8 cellular contexts compared by ENCODE assay signal in genomic region chrX:68499543-68499942, GRCh38. TPM values are rescaled to one million over a fixed set of nuclear protein-coding genes. Genes with fewer than 3 reads are reported as not detected.
A peak's percentile ranks its signal among the peaks of the same experiment; 100 is the strongest.
DNase-seq lines count a peak whose midpoint lies in the region; FAIRE-seq and TF ChIP-seq lines count a peak whose summit lies in the region.
"Not testable (repeated sequence)": the region's sequence is repeated elsewhere in the genome, so short reads cannot be mapped to it uniquely, and the experiment has no call there.

No MANE protein-coding gene starts in this region.

- not testable (repeated sequence) for DNase-seq in astrocyte (ENCODE audit: low read depth); epithelial cell of proximal tubule (ENCODE audit: low read depth); kidney epithelial cell (ENCODE audit: low read depth)

- not testable (repeated sequence) for TF ChIP-seq CTCF in VCaP (conservative IDR thresholded peaks at IDR 0.05); astrocyte (IDR thresholded peaks at IDR 0.05; ENCODE audit: insufficient read depth, low read depth, low read length); epithelial cell of proximal tubule (conservative IDR thresholded peaks at IDR 0.05; ENCODE audit: low read depth, low read length); kidney epithelial cell (IDR thresholded peaks at IDR 0.05; ENCODE audit: insufficient read depth, low read length, poor library complexity, severe bottlenecking)

- peaks cover 0 to 13% (median 7%) of the 10 kb centered on the region in 10 experiments; a peak in 15 of 20 replicates for H3K4me1 ChIP-seq in BLaER1 treated with 17β-estradiol and CSF1 and Interleukin-3, amounts not matched to agents 10 nM and 100 nM
- not testable (repeated sequence) for H3K4me1 ChIP-seq in HUES64 (ENCODE audit: insufficient read depth, low read length); astrocyte (ENCODE audit: insufficient read depth, low read length); neuron (ENCODE audit: insufficient read depth, low read length)
- peaks cover 0 to 13% (median 9%) of the 10 kb centered on the region in 5 donors for H3K4me1 ChIP-seq in subcutaneous abdominal adipose tissue (ENCODE audit: control insufficient read depth in 5 of 5, insufficient read depth in 5 of 5, low read length in 5 of 5)

- peaks cover 57% of the 10 kb centered on the region for H3K79me2 ChIP-seq in astrocyte (ENCODE audit: insufficient read depth, low read length)

- not testable (repeated sequence) for H3K4me1 Mint-ChIP-seq in astrocyte (ENCODE audit: low read depth, unreplicated experiment)

- H4K20me1 ChIP-seq in BLaER1 treated with 17β-estradiol and CSF1 and Interleukin-3, amounts not matched to agents 10 nM and 100 nM: peaks cover 0 to 24% (median 11%) of the 10 kb centered on the region in 11 experiments; a peak in 11 of 22 replicates
- peaks cover 13% of the 10 kb centered on the region for H4K20me1 ChIP-seq in astrocyte (ENCODE audit: insufficient read depth, low read length)

- peak overlapping the region; percentile 56 to 80 (median 73) for H3K4me3 ChIP-seq in BLaER1 treated with 17β-estradiol and CSF1 and Interleukin-3, amounts not matched to agents 10 nM and 100 nM
- H3K4me3 ChIP-seq in HUES64 (ENCODE audit: low read length) (peak overlapping the region; percentile 98), astrocyte (ENCODE audit: insufficient read depth, low read depth, low read length) (peak overlapping the region; percentile 92), epithelial cell of proximal tubule (ENCODE audit: low read depth, low read length) (peak overlapping the region; percentile 80), kidney epithelial cell (ENCODE audit: low read depth, low read length) (peak overlapping the region; percentile 57), neuron (ENCODE audit: low read length) (peak overlapping the region; percentile 98), subcutaneous abdominal adipose tissue (ENCODE audit: low read depth in 1 of 5, low read length in 5 of 5) (peak overlapping the region; percentile 72 to 89 (median 82))

- peak overlapping the region; percentile 84 to 98 (median 90) for H3K9ac ChIP-seq in BLaER1 treated with 17β-estradiol and CSF1 and Interleukin-3, amounts not matched to agents 10 nM and 100 nM
- H3K9ac ChIP-seq in HUES64 (ENCODE audit: low read depth, low read length) (peak overlapping the region; percentile 97), astrocyte (ENCODE audit: low read length) (peak overlapping the region; percentile 99), subcutaneous abdominal adipose tissue (ENCODE audit: low read length in 5 of 5) (peak overlapping the region; percentile 44 to 95 (median 90))

- peak overlapping the region; percentile 96 for H3K27ac Mint-ChIP-seq in astrocyte (ENCODE audit: unreplicated experiment)

- FAIRE-seq in astrocyte (lab: Jason Lieb, UNC): not testable (repeated sequence)

- H3K4me2 ChIP-seq in BLaER1 treated with 17β-estradiol and CSF1 and Interleukin-3, amounts not matched to agents 10 nM and 100 nM: peak overlapping the region; percentile 55 to 86 (median 74)
- H3K4me2 ChIP-seq in astrocyte (ENCODE audit: low read length): peak overlapping the region; percentile 93

- peaks cover 0 to 13% (median 0%) of the 10 kb centered on the region in 11 experiments; a peak in 6 of 22 replicates for H3K36me3 ChIP-seq in BLaER1 treated with 17β-estradiol and CSF1 and Interleukin-3, amounts not matched to agents 10 nM and 100 nM
- H3K36me3 ChIP-seq in HUES64 (ENCODE audit: insufficient read depth, low read length): peaks cover 12% of the 10 kb centered on the region
- H3K36me3 ChIP-seq in astrocyte (ENCODE audit: insufficient read depth, low read length); kidney epithelial cell (ENCODE audit: control insufficient read depth, insufficient read depth, low read length); neuron (ENCODE audit: insufficient read depth, low read length); subcutaneous abdominal adipose tissue (ENCODE audit: control insufficient read depth in 5 of 5, insufficient read depth in 5 of 5, low read length in 5 of 5): not testable (repeated sequence)

- not testable (repeated sequence) for H3K9me3 ChIP-seq in BLaER1 treated with 17β-estradiol and CSF1 and Interleukin-3, amounts not matched to agents 10 nM and 100 nM (replicated peaks in 1 of 11); HUES64 (ENCODE audit: insufficient read depth, low read depth, low read length); astrocyte (ENCODE audit: insufficient read depth, low read depth, low read length); neuron (ENCODE audit: low read length); subcutaneous abdominal adipose tissue (ENCODE audit: control insufficient read depth in 5 of 5, low read length in 5 of 5)

- H3K9me3 Mint-ChIP-seq in astrocyte (ENCODE audit: unreplicated experiment): not testable (repeated sequence)

- H2AFZ ChIP-seq in astrocyte (ENCODE audit: low read depth, low read length) (peak overlapping the region; percentile 88), neuron (ENCODE audit: low read depth, low read length) (peak overlapping the region; percentile 71)

- not testable (repeated sequence) for H3K36me3 Mint-ChIP-seq in astrocyte (ENCODE audit: low read depth, unreplicated experiment)

- H3K27me3 Mint-ChIP-seq in astrocyte (ENCODE audit: low read depth, unreplicated experiment): not testable (repeated sequence)

- 69% methylated on average over 11 of the region's 11 CpGs for WGBS in HUES64

- H3K27ac ChIP-seq in BLaER1 treated with 17β-estradiol and CSF1 and Interleukin-3, amounts not matched to agents 10 nM and 100 nM: peak overlapping the region; percentile 86 to 98 (median 91); a peak in 19 of 22 replicates
- H3K27ac ChIP-seq in HUES64 (ENCODE audit: low read depth, low read length): not testable (repeated sequence)
- H3K27ac ChIP-seq in VCaP (peak overlapping the region; percentile 85), astrocyte (ENCODE audit: low read depth, low read length) (peak overlapping the region; percentile 98), subcutaneous abdominal adipose tissue (ENCODE audit: low read depth, low read length) (peak overlapping the region; percentile 96)

- peak overlapping the region; percentile 96 for H3K4me3 Mint-ChIP-seq in astrocyte (ENCODE audit: unreplicated experiment)

- peaks cover 5 to 47% (median 34%) of the 10 kb centered on the region in 11 experiments; a peak in 17 of 22 replicates for H3K27me3 ChIP-seq in BLaER1 treated with 17β-estradiol and CSF1 and Interleukin-3, amounts not matched to agents 10 nM and 100 nM
- not testable (repeated sequence) for H3K27me3 ChIP-seq in HUES64 (ENCODE audit: insufficient read depth, low read length); astrocyte (ENCODE audit: insufficient read depth, low read length); kidney epithelial cell (ENCODE audit: control insufficient read depth, insufficient read depth, low read length); neuron (ENCODE audit: insufficient read depth, low read length); subcutaneous abdominal adipose tissue (ENCODE audit: control insufficient read depth in 5 of 5, insufficient read depth in 4 of 5, low read length in 5 of 5)

RNA-seq across cellular contexts. Expression of gene YIPF6, which starts 0.7 kb away (rescaled TPM):
- polyA plus RNA-seq in HUES64 (2013, experiment 1 of 2): 18.3 TPM
- polyA plus RNA-seq in HUES64 (2013, experiment 2 of 2): 20.7 TPM
- total RNA-seq in astrocyte: 33.0 and 38.2 TPM in 2 replicates
- 17.6 and 23.9 TPM in 2 replicates for total RNA-seq in epithelial cell of proximal tubule
- 25.5 and 25.7 TPM in 2 replicates for total RNA-seq in kidney epithelial cell
